Comparison of ENCODE assay signal across 36 cellular contexts in genomic region chr1:236992449-236992848, GRCh38. TPM values are rescaled to one million over a fixed set of nuclear protein-coding genes. Genes with fewer than 3 reads are reported as not detected.
"Had no signal": no experiment of that assay in that cellular context is flagged by ENCODE, and none has a peak within 500 bp of the region (broad histone marks: within the 10 kb centered on the region; RNA-seq: fewer than 3 reads in every experiment).

No MANE protein-coding gene starts in this region.

- H3K27me3 ChIP-seq: left lung, neural progenitor cell, ovary, sigmoid colon, tibial nerve, uterus had no signal

- H3K36me3 Mint-ChIP-seq: immature natural killer cell; neural progenitor cell; stimulated activated memory B cell treated with anti-CD40 and anti-IgM and Interleukin-4, amounts not matched to agents 10 μg/mL and 1 μg/mL and 100 μg/mL, for 72 hours; type B pancreatic cell had no signal

- H2AFZ ChIP-seq: neural progenitor cell had no signal

- H3K9me3 ChIP-seq: lower lobe of right lung, ovary, uterus had no signal

- H3K27ac ChIP-seq: left lung, lower lobe of right lung, neural progenitor cell, ovary, sigmoid colon, spleen, tibial nerve, uterus had no signal

- H3K27ac Mint-ChIP-seq: immature natural killer cell; nephron; neural progenitor cell; progenitor cell of endocrine pancreas; stimulated activated memory B cell treated with anti-CD40 and anti-IgM and Interleukin-4, amounts not matched to agents 10 μg/mL and 1 μg/mL and 100 μg/mL, for 72 hours; stimulated activated naive CD8-positive, alpha-beta T cell treated with anti-CD3 and anti-CD28 coated beads, Interleukin-15, amount 100 ng/mL, for 72 hours; type B pancreatic cell had no signal

- H3K4me3 Mint-ChIP-seq: immature natural killer cell; naive thymus-derived CD8-positive, alpha-beta T cell; nephron; neural progenitor cell; stimulated activated memory B cell treated with anti-CD40 and anti-IgM and Interleukin-4, amounts not matched to agents 10 μg/mL and 1 μg/mL and 100 μg/mL, for 72 hours; stimulated activated naive CD8-positive, alpha-beta T cell treated with anti-CD3 and anti-CD28 coated beads, Interleukin-15, amount 100 ng/mL, for 72 hours; type B pancreatic cell had no signal

- H3K27me3 Mint-ChIP-seq: progenitor cell of endocrine pancreas; stimulated activated memory B cell treated with anti-CD40 and anti-IgM and Interleukin-4, amounts not matched to agents 10 μg/mL and 1 μg/mL and 100 μg/mL, for 72 hours; type B pancreatic cell had no signal

- H3K4me1 Mint-ChIP-seq: immature natural killer cell; naive thymus-derived CD8-positive, alpha-beta T cell; nephron; neural progenitor cell; stimulated activated memory B cell treated with anti-CD40 and anti-IgM and Interleukin-4, amounts not matched to agents 10 μg/mL and 1 μg/mL and 100 μg/mL, for 72 hours; stimulated activated naive CD8-positive, alpha-beta T cell treated with anti-CD3 and anti-CD28 coated beads, Interleukin-15, amount 100 ng/mL, for 72 hours had no signal

- DNase-seq: hypothalamus; immature natural killer cell; kidney; left colon; left lung; lower lobe of right lung; mammary epithelial cell; mesenchymal stem cell; naive thymus-derived CD8-positive, alpha-beta T cell; ovary; right cardiac atrium; sigmoid colon; small intestine; spleen; stimulated activated CD4-positive, alpha-beta T cell treated with anti-CD3 and anti-CD28 coated beads, Interleukin-1b, Interleukin-23, amount 100 ng/mL, for 48 hours; stimulated activated CD4-positive, alpha-beta T cell treated with anti-CD3 and anti-CD28 coated beads, Interleukin-2, amount 100 ng/mL, for 48 hours; stimulated activated CD4-positive, alpha-beta T cell treated with anti-CD3 and anti-CD28 coated beads, Interleukin-4, amount 100 ng/mL, for 4 hours; stimulated activated CD8-positive, alpha-beta memory T cell treated with anti-CD3 and anti-CD28 coated beads, Interleukin-4, amount 100 ng/mL, for 48 hours; stimulated activated naive CD4-positive, alpha-beta T cell treated with Interleukin-2 at 50 U/mL for 16 hours; stimulated activated naive CD8-positive, alpha-beta T cell treated with anti-CD3 and anti-CD28 coated beads, Interleukin-15, amount 100 ng/mL, for 72 hours; substantia nigra; uterus had no signal

- ATAC-seq: left colon; left lung; lower lobe of right lung; naive thymus-derived CD8-positive, alpha-beta T cell; right cardiac atrium; stimulated activated memory B cell treated with anti-CD40 and anti-IgM and Interleukin-4, amounts not matched to agents 10 μg/mL and 1 μg/mL and 100 μg/mL, for 72 hours; stimulated activated naive CD8-positive, alpha-beta T cell treated with anti-CD3 and anti-CD28 coated beads, Interleukin-15, amount 100 ng/mL, for 72 hours had no signal

- H3K4me1 ChIP-seq: left lung, lower lobe of right lung, neural progenitor cell, spleen, tibial nerve, uterus had no signal

- H3K36me3 ChIP-seq: left lung, lower lobe of right lung, neural progenitor cell, ovary, sigmoid colon, spleen, tibial nerve, uterus had no signal

- H3K4me3 ChIP-seq: left lung, lower lobe of right lung, neural progenitor cell, ovary, sigmoid colon, spleen, tibial nerve, uterus had no signal

- H3K4me2 ChIP-seq: neural progenitor cell had no signal

RNA-seq across cellular contexts. Expression of gene MT1HL1, which starts 11.8 kb away (rescaled TPM):
- total RNA-seq: kidney; left colon; left lung; liver; lower lobe of right lung; mammary epithelial cell; mucosa of gallbladder; naive thymus-derived CD8-positive, alpha-beta T cell; omental fat pad; ovary; progenitor cell of endocrine pancreas; pulmonary artery endothelial cell; renal cortical epithelial cell; right cardiac atrium; sigmoid colon; spleen; temporal lobe; tibial nerve; ureter; uterus had no signal
- polyA plus RNA-seq: immature natural killer cell; mammary epithelial cell; naive thymus-derived CD8-positive, alpha-beta T cell; ovary; right cardiac atrium; sigmoid colon; small intestine; spleen; thymus had no signal

RNA-seq across cellular contexts. Expression of gene RYR2, which starts 49.5 kb away (rescaled TPM):
- total RNA-seq: mammary epithelial cell; naive thymus-derived CD8-positive, alpha-beta T cell; pulmonary artery endothelial cell had no signal
- polyA plus RNA-seq: naive thymus-derived CD8-positive, alpha-beta T cell had no signal
